In genomic region chr20:36744764-36745191, GRCh38 we compare ENCODE assay signal across 8 cellular contexts. TPM values are rescaled to one million over a fixed set of nuclear protein-coding genes. Genes with fewer than 3 reads are reported as not detected.
DNase-seq lines count a peak whose midpoint lies in the region; ATAC-seq and TF ChIP-seq lines count a peak whose summit lies in the region.

No MANE protein-coding gene starts in this region.

- no peaks in the 10 kb centered on the region for H3F3A ChIP-seq in PC-3 (ENCODE audit: low read length, unreplicated experiment)

- DNase-seq in DMS53 (lab: John Stamatoyannopoulos, UW) (peak; percentile 57), DMS53 treated with DMSO at 0.1 percent for 48 hours (lab: John Stamatoyannopoulos, UW; ENCODE audit: unreplicated experiment) (no peak), PC-3 (peak; percentile 68), DMS153 treated with DMSO at 0.1 percent for 48 hours (lab: John Stamatoyannopoulos, UW; ENCODE audit: unreplicated experiment) (no peak), NCI-H2196 (lab: John Stamatoyannopoulos, UW; ENCODE audit: unreplicated experiment) (no peak)
- DNase-seq in effector memory CD4-positive, alpha-beta T cell: no peak

- CTCF ChIA-PET in PC-3 (lab: Charles Lee): interaction anchor here (0.6 to 1.0 kb wide), 3 partner anchors 10 to 114 kb away, joined by 3 to 8 read pairs (median 5); no protein-coding TSS in a partner anchor

- H3K9ac ChIP-seq in PC-3 (ENCODE audit: low read length): peak overlapping the region; percentile 61; the same call in 1 of the 2 replicates
- H3K9ac ChIP-seq in mucosa of rectum (ENCODE audit: low read depth in 1 of 2, low read length in 2 of 2): no peak overlapping the region

- H3K4me2 ChIP-seq in PC-3 (ENCODE audit: low read length): peak overlapping the region; percentile 99

- H3K79me2 ChIP-seq in PC-3 (ENCODE audit: low read length): peaks cover 51% of the 10 kb centered on the region

- H3K9me3 ChIP-seq in PC-3 (ENCODE audit: low read length) (no peaks in the 10 kb centered on the region), mucosa of rectum (ENCODE audit: control insufficient read depth in 2 of 2, low read length in 2 of 2) (no peaks in the 10 kb centered on the region)
- no peaks in the 10 kb centered on the region for H3K9me3 ChIP-seq in effector memory CD4-positive, alpha-beta T cell (ENCODE audit: control insufficient read depth, low read length)

- no peaks in the 10 kb centered on the region for H4K20me1 ChIP-seq in PC-3 (ENCODE audit: low read length)

- no peaks in the 10 kb centered on the region for H3K27me3 ChIP-seq in PC-3 (ENCODE audit: low read length)
- no peaks in the 10 kb centered on the region for H3K27me3 ChIP-seq in effector memory CD4-positive, alpha-beta T cell (replicated peaks; ENCODE audit: control insufficient read depth, insufficient read depth, low read length, poor library complexity, severe bottlenecking)
- no peaks in the 10 kb centered on the region for H3K27me3 ChIP-seq in mucosa of rectum (ENCODE audit: control insufficient read depth in 2 of 2, insufficient read depth in 2 of 2, low read length in 2 of 2)

- H3K9me2 ChIP-seq in PC-3 (replicated peaks; ENCODE audit: low read length): no peaks in the 10 kb centered on the region

- H3K4me3 ChIP-seq in PC-3 (ENCODE audit: low read length): peak overlapping the region; percentile 86
- peak overlapping the region; percentile 85 for H3K4me3 ChIP-seq in effector memory CD4-positive, alpha-beta T cell (ENCODE audit: insufficient read depth, low read depth, low read length, poor library complexity, severe bottlenecking)
- peak overlapping the region; percentile 79 to 87 for H3K4me3 ChIP-seq in mucosa of rectum (ENCODE audit: low read length in 2 of 2)

- intact Hi-C loops in PC-3 (cut with micrococcal nuclease): loop anchor here (1.0 kb wide), 1 partner anchor 11 kb away; no protein-coding TSS in a partner anchor

- no TSS peak for BruUV-seq in PC-3 (replicated peaks; lab: Mats Ljungman, UMichigan)

- ATAC-seq in PC-3 (peak; percentile 54), HG03457 (IDR thresholded peaks at IDR 0.05; ENCODE audit: unreplicated experiment) (no peak)

- peaks cover 7% of the 10 kb centered on the region; the same call in 1 of the 2 replicates for H3K4me1 ChIP-seq in PC-3 (ENCODE audit: insufficient read depth, low read length)
- H3K4me1 ChIP-seq in effector memory CD4-positive, alpha-beta T cell (ENCODE audit: control insufficient read depth, insufficient read depth, low read length, poor library complexity, severe bottlenecking): peaks cover 17% of the 10 kb centered on the region
- peaks cover 3 to 6% of the 10 kb centered on the region in 2 donors for H3K4me1 ChIP-seq in mucosa of rectum (ENCODE audit: control insufficient read depth in 2 of 2, insufficient read depth in 2 of 2, low read length in 2 of 2)

- TF ChIP-seq CTCF in PC-3 (conservative IDR thresholded peaks at IDR 0.05; ENCODE audit: low read depth, low read length): no peak

- H3K36me3 ChIP-seq in PC-3 (ENCODE audit: low read depth, low read length): no peaks in the 10 kb centered on the region
- H3K36me3 ChIP-seq in effector memory CD4-positive, alpha-beta T cell (ENCODE audit: control insufficient read depth, insufficient read depth, low read length): no peaks in the 10 kb centered on the region
- no peaks in the 10 kb centered on the region for H3K36me3 ChIP-seq in mucosa of rectum (ENCODE audit: control insufficient read depth in 2 of 2, insufficient read depth in 2 of 2, low read length in 2 of 2)

- POLR2A ChIA-PET in PC-3 (lab: Charles Lee; ENCODE audit: unreplicated experiment): interaction anchor here (0.6 kb wide), 1 partner anchor 30 kb away, joined by 3 read pairs; no protein-coding TSS in a partner anchor

- peak overlapping the region; percentile 34 for H3K27ac ChIP-seq in PC-3 (ENCODE audit: low read length)
- H3K27ac ChIP-seq in effector memory CD4-positive, alpha-beta T cell (ENCODE audit: insufficient read depth, low read length, poor library complexity, severe bottlenecking): no peak overlapping the region
- H3K27ac ChIP-seq in mucosa of rectum (ENCODE audit: low read depth in 2 of 2, low read length in 2 of 2): no peak overlapping the region

- peak overlapping the region; percentile 94 for H2AFZ ChIP-seq in PC-3 (ENCODE audit: low read length)

RNA-seq across cellular contexts. Expression of gene NDRG3, which starts 1.1 kb away (rescaled TPM):
- 27.0 and 30.1 TPM in 2 replicates for total RNA-seq in PC-3 (2014; rRNA removed)

RNA-seq across cellular contexts. Expression of gene DSN1, which starts 28.8 kb away (rescaled TPM):
- 36.3 and 39.8 TPM in 2 replicates for total RNA-seq in PC-3 (2014; rRNA removed)

Comparison
In these comparisons a context has a peak if more than half of its experiments do, and no peak if none do; other contexts are left out.
1. DNase-seq: peak in DMS53 (single experiment) and PC-3 (single experiment); none in DMS53 treated with DMSO at 0.1 percent for 48 hours (single experiment), effector memory CD4-positive, alpha-beta T cell (0 of 3), DMS153 treated with DMSO at 0.1 percent for 48 hours (single experiment) and NCI-H2196 (single experiment).
2. Peak in every context shown above with its lines, with median percentiles within 50 percentile points of each other: H3K4me3 ChIP-seq.